In the genomic region with DNA sequence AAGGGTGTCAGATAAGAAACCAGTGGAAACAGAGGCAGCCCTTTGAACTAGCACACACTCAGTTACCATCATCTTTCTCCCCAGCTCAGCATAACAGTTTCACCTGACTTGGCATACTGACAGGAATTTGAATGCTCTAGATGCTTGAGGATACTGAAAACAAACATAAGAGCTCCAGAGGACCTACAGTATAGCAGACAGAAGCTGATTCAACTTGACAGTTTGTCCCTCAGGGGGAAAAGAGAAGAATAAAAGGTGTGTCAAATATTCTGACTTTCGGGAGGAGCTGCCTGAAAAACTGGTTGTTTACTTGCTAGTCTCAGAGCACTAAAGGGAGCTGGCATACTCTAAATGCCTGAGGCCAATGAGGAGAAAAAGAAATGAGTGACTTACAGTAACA, we compare ENCODE assay signal across 29 cellular contexts. TPM values are rescaled to one million over a fixed set of nuclear protein-coding genes. Genes with fewer than 3 reads are reported as not detected.
DNase-seq lines count a peak whose midpoint lies in the region; ATAC-seq and TF ChIP-seq lines count a peak whose summit lies in the region.
"Had no signal": no experiment of that assay in that cellular context is flagged by ENCODE, and none has a peak within 500 bp of the region (broad histone marks: within the 10 kb centered on the region; RNA-seq: fewer than 3 reads in every experiment).

No MANE protein-coding gene starts in this region.

- H3K27me3 Mint-ChIP-seq in GM23338 (ENCODE audit: insufficient read depth, low read depth, poor library complexity): peaks cover 9% of the 10 kb centered on the region
- no peaks in the 10 kb centered on the region for H3K27me3 Mint-ChIP-seq in activated CD4-positive, alpha-beta memory T cell treated with anti-CD3 and anti-CD28 coated beads, Interleukin-2, amount 10 ng/mL, durations not matched to agents 7 days and 5 days
- H3K27me3 Mint-ChIP-seq: activated naive CD4-positive, alpha-beta T cell treated with anti-CD3 and anti-CD28 coated beads, Interleukin-2, amount 50 U/mL, for 24 hours; activated T-helper 17 cell treated with anti-CD3 and anti-CD28 coated beads, Interleukin-2, amount 50 U/mL, for 72 hours; CD4-positive, alpha-beta T cell had no signal

- TF ChIP-seq CTCF in GM23338 (conservative IDR thresholded peaks at IDR 0.05; ENCODE audit: low read depth in 2 of 2) (no peak), left lung (IDR thresholded peaks at IDR 0.05) (no peak)

- H3K27me3 ChIP-seq in GM23338 (ENCODE audit: insufficient read depth) (no peaks in the 10 kb centered on the region), left lung (no peaks in the 10 kb centered on the region)
- H3K27me3 ChIP-seq: cardiac muscle cell, neutrophil, stomach, tibial nerve had no signal

- H4K20me1 ChIP-seq in GM23338 (replicated peaks; ENCODE audit: insufficient read depth): no peaks in the 10 kb centered on the region

- no peaks in the 10 kb centered on the region for H3F3A ChIP-seq in GM23338 (replicated peaks; ENCODE audit: low read depth)

- H3K4me2 ChIP-seq in GM23338: no peak overlapping the region

- no peak overlapping the region for H3K27ac Mint-ChIP-seq in GM23338
- H3K27ac Mint-ChIP-seq in activated CD4-positive, alpha-beta memory T cell treated with anti-CD3 and anti-CD28 coated beads, Interleukin-2, amount 10 ng/mL, durations not matched to agents 7 days and 5 days: no peak overlapping the region
- H3K27ac Mint-ChIP-seq: activated naive CD4-positive, alpha-beta T cell treated with anti-CD3 and anti-CD28 coated beads, Interleukin-2, amount 50 U/mL, for 24 hours; activated T-helper 17 cell treated with anti-CD3 and anti-CD28 coated beads, Interleukin-2, amount 50 U/mL, for 72 hours; CD4-positive, alpha-beta T cell; H9 had no signal

- no peaks in the 10 kb centered on the region for H3K36me3 ChIP-seq in GM23338 (ENCODE audit: insufficient read depth)
- H3K36me3 ChIP-seq in left lung: no peaks in the 10 kb centered on the region
- H3K36me3 ChIP-seq: cardiac muscle cell, neutrophil, prostate gland, stomach, tibial nerve had no signal

- H3K4me3 Mint-ChIP-seq in GM23338: no peak overlapping the region
- no peak overlapping the region for H3K4me3 Mint-ChIP-seq in activated CD4-positive, alpha-beta memory T cell treated with anti-CD3 and anti-CD28 coated beads, Interleukin-2, amount 10 ng/mL, durations not matched to agents 7 days and 5 days
- H3K4me3 Mint-ChIP-seq: activated naive CD4-positive, alpha-beta T cell treated with anti-CD3 and anti-CD28 coated beads, Interleukin-2, amount 50 U/mL, for 24 hours; activated T-helper 17 cell treated with anti-CD3 and anti-CD28 coated beads, Interleukin-2, amount 50 U/mL, for 72 hours; CD4-positive, alpha-beta T cell; H9 had no signal

- CTCF ChIA-PET in activated CD4-positive, alpha-beta memory T cell treated with anti-CD3 and anti-CD28 coated beads, Interleukin-2, amount 10 ng/mL, durations not matched to agents 7 days and 5 days (lab: Charles Lee): no interaction called here

- H3K4me3 ChIP-seq in GM23338 (no peak overlapping the region), left lung (no peak overlapping the region)
- H3K4me3 ChIP-seq: cardiac muscle cell, prostate gland, stomach, tibial nerve had no signal

- H3K27ac ChIP-seq in GM23338 (ENCODE audit: low read depth) (no peak overlapping the region), left lung (no peak overlapping the region)
- H3K27ac ChIP-seq: cardiac muscle cell, neutrophil, prostate gland, stomach, tibial nerve had no signal

- DNase-seq in NCI-H1436 (lab: John Stamatoyannopoulos, UW) (peak; percentile 8), NCI-H1436 treated with DMSO at 0.1 percent for 48 hours (lab: John Stamatoyannopoulos, UW) (no peak), GM23338 (ENCODE audit: low spot score) (no peak), NCI-H69 (lab: John Stamatoyannopoulos, UW) (peak; percentile 94), left lung (no peak)
- DNase-seq in activated CD4-positive, alpha-beta memory T cell treated with anti-CD3 and anti-CD28 coated beads, Interleukin-2, amount 10 ng/mL, durations not matched to agents 7 days and 5 days: no peak
- DNase-seq: 8988T; activated CD4-positive, alpha-beta T cell treated with anti-CD3 and anti-CD28 coated beads, Interleukin-2, amount 50 U/mL, for 48 hours; activated CD4-positive, CD25-positive, alpha-beta regulatory T cell; activated CD8-positive, alpha-beta memory T cell treated with anti-CD3 and anti-CD28 coated beads, Interleukin-2, amount 50 U/mL, for 48 hours; CD4-positive, alpha-beta T cell; cortex of kidney; DND-41; H9; OCI-M1; Right ventricle myocardium superior; stimulated activated CD8-positive, alpha-beta memory T cell treated with anti-CD3 and anti-CD28 coated beads, Interleukin-4, amount 100 ng/mL, for 48 hours; stomach; T1000 had no signal

- H3K9me3 Mint-ChIP-seq in GM23338: peaks cover 22% of the 10 kb centered on the region; the same call in 2 of the 3 replicates
- peaks cover 13% of the 10 kb centered on the region for H3K9me3 Mint-ChIP-seq in activated CD4-positive, alpha-beta memory T cell treated with anti-CD3 and anti-CD28 coated beads, Interleukin-2, amount 10 ng/mL, durations not matched to agents 7 days and 5 days

- H2AFZ ChIP-seq in GM23338: no peak overlapping the region

- H3K79me2 ChIP-seq in GM23338 (replicated peaks; ENCODE audit: insufficient read depth): no peaks in the 10 kb centered on the region

- POLR2A ChIA-PET in activated CD4-positive, alpha-beta memory T cell treated with anti-CD3 and anti-CD28 coated beads, Interleukin-2, amount 10 ng/mL, durations not matched to agents 7 days and 5 days (lab: Charles Lee): no interaction called here

- peaks cover 10% of the 10 kb centered on the region; the same call in 2 of the 3 replicates for H3K36me3 Mint-ChIP-seq in GM23338 (ENCODE audit: low read depth)
- H3K36me3 Mint-ChIP-seq in activated CD4-positive, alpha-beta memory T cell treated with anti-CD3 and anti-CD28 coated beads, Interleukin-2, amount 10 ng/mL, durations not matched to agents 7 days and 5 days (ENCODE audit: low read depth): no peaks in the 10 kb centered on the region
- H3K36me3 Mint-ChIP-seq: activated naive CD4-positive, alpha-beta T cell treated with anti-CD3 and anti-CD28 coated beads, Interleukin-2, amount 50 U/mL, for 24 hours had no signal

- intact Hi-C loops in left lung (cut with DNase I): no loop called here

- ATAC-seq in GM23338 (peak; percentile 41; the same call in 2 of the 3 replicates), left lung (peak; percentile 57), GM18520 (IDR thresholded peaks at IDR 0.05; ENCODE audit: unreplicated experiment) (no peak), HG02759 (IDR thresholded peaks at IDR 0.05; ENCODE audit: unreplicated experiment) (no peak)
- ATAC-seq: activated T-helper 17 cell treated with anti-CD3 and anti-CD28 coated beads, Interleukin-2, amount 50 U/mL, for 72 hours had no signal

- H3K9me3 ChIP-seq in left lung: peaks cover 0 to 23% of the 10 kb centered on the region in 2 donors
- H3K9me3 ChIP-seq: neutrophil, prostate gland had no signal

- H3K4me1 Mint-ChIP-seq in GM23338: peaks cover 18% of the 10 kb centered on the region
- H3K4me1 Mint-ChIP-seq in activated CD4-positive, alpha-beta memory T cell treated with anti-CD3 and anti-CD28 coated beads, Interleukin-2, amount 10 ng/mL, durations not matched to agents 7 days and 5 days: no peaks in the 10 kb centered on the region
- H3K4me1 Mint-ChIP-seq: activated naive CD4-positive, alpha-beta T cell treated with anti-CD3 and anti-CD28 coated beads, Interleukin-2, amount 50 U/mL, for 24 hours; activated T-helper 17 cell treated with anti-CD3 and anti-CD28 coated beads, Interleukin-2, amount 50 U/mL, for 72 hours had no signal

- H3K4me1 ChIP-seq in GM23338 (ENCODE audit: insufficient read depth) (no peaks in the 10 kb centered on the region), left lung (no peaks in the 10 kb centered on the region)
- H3K4me1 ChIP-seq: prostate gland, stomach, tibial nerve had no signal

- 0 out of 2 replicates have a peak, but pooled peaks cover 3% of the 10 kb centered on the region for H3K9me2 ChIP-seq in GM23338 (ENCODE audit: insufficient read depth)

TF ChIP-seq in GM23338, 12 proteins besides CTCF, POLR2A, EP300 and RAD21 (continues in another document):
- TF ChIP-seq EZH2 (IDR thresholded peaks at IDR 0.05; ENCODE audit: low read depth, unreplicated experiment) (no peak), STAT1 (IDR thresholded peaks at IDR 0.05; ENCODE audit: unreplicated experiment) (no peak)

RNA-seq across cellular contexts. Expression of gene EYS, which starts 35.1 kb away (rescaled TPM):
- total RNA-seq in GM23338 (2014; rRNA removed; shearing (Covaris generic)): 0.38 TPM in 1 of 2 replicates, not detected in the other
- polyA plus RNA-seq in GM23338 (2016; fragmentation: Nextera tagmentation; extraction: Ambion mirVana): 0.35 and 0.52 TPM in 2 replicates
- total RNA-seq in left lung: under 1 TPM; 0.24 to 0.50 TPM
- total RNA-seq in activated CD4-positive, alpha-beta memory T cell treated with anti-CD3 and anti-CD28 coated beads, Interleukin-2, amount 10 ng/mL, durations not matched to agents 7 days and 5 days: not detected
- total RNA-seq: activated T-helper 17 cell treated with anti-CD3 and anti-CD28 coated beads, Interleukin-2, amount 50 U/mL, for 72 hours; CD4-positive, alpha-beta T cell; H9; kidney epithelial cell; Right ventricle myocardium superior had no signal
- polyA plus RNA-seq: fibroblast of lung, stomach had no signal

Comparison
In these comparisons a context has a peak if more than half of its experiments do, and no peak if none do; other contexts are left out.
1. DNase-seq: peak in NCI-H1436 (single experiment) and NCI-H69 (single experiment); none in NCI-H1436 treated with DMSO at 0.1 percent for 48 hours (single experiment), GM23338 (single experiment), left lung (0 of 2) and activated CD4-positive, alpha-beta memory T cell treated with anti-CD3 and anti-CD28 coated beads, Interleukin-2, amount 10 ng/mL, durations not matched to agents 7 days and 5 days (single experiment).
2. ATAC-seq: peak in GM23338 (single experiment) and left lung (single experiment); none in GM18520 (single experiment) and HG02759 (single experiment).